ENCODE assay signal across 23 cellular contexts in genomic region chr9:99973455-99973854, GRCh38.
"Had no signal": no experiment of that assay in that cellular context is flagged by ENCODE, and none has a peak within 500 bp of the region (broad histone marks: within the 10 kb centered on the region; RNA-seq: fewer than 3 reads in every experiment).

No MANE protein-coding gene starts in this region.

- H3K9me3 ChIP-seq: left ventricle myocardium inferior, ovary, spleen, tibial nerve, uterus had no signal

- H3K36me3 Mint-ChIP-seq: natural killer cell treated with Interleukin-12 subunit alpha and Interleukin-12 subunit beta and Interleukin-15 and Interleukin-18, amount 100 ng/mL, for 72 hours had no signal

- H3K27ac Mint-ChIP-seq: mesothelial cell of epicardium; natural killer cell treated with Interleukin-12 subunit alpha and Interleukin-12 subunit beta and Interleukin-15 and Interleukin-18, amount 100 ng/mL, for 72 hours; progenitor cell of endocrine pancreas; stimulated activated naive CD8-positive, alpha-beta T cell treated with anti-CD3 and anti-CD28 coated beads, Interleukin-15, amount 100 ng/mL, for 72 hours; type B pancreatic cell had no signal

- FAIRE-seq: small intestine had no signal

- ATAC-seq: naive thymus-derived CD4-positive, alpha-beta T cell; natural killer cell treated with Interleukin-12 subunit alpha and Interleukin-12 subunit beta and Interleukin-15 and Interleukin-18, amount 100 ng/mL, for 72 hours; right cardiac atrium; sciatic nerve; stimulated activated memory B cell treated with anti-CD40 and anti-IgM and Interleukin-4, amounts not matched to agents 10 μg/mL and 1 μg/mL and 100 μg/mL, for 72 hours; stimulated activated naive CD8-positive, alpha-beta T cell treated with anti-CD3 and anti-CD28 coated beads, Interleukin-15, amount 100 ng/mL, for 72 hours had no signal

- H3K4me1 ChIP-seq: left ventricle myocardium inferior, spleen, tibial nerve, uterus had no signal

- H3K27me3 ChIP-seq: ovary, spleen, tibial nerve, uterus had no signal

- H3K9me3 Mint-ChIP-seq: mesothelial cell of epicardium; naive thymus-derived CD4-positive, alpha-beta T cell; natural killer cell treated with Interleukin-12 subunit alpha and Interleukin-12 subunit beta and Interleukin-15 and Interleukin-18, amount 100 ng/mL, for 72 hours; stimulated activated memory B cell treated with anti-CD40 and anti-IgM and Interleukin-4, amounts not matched to agents 10 μg/mL and 1 μg/mL and 100 μg/mL, for 72 hours; stimulated activated naive CD8-positive, alpha-beta T cell treated with anti-CD3 and anti-CD28 coated beads, Interleukin-15, amount 100 ng/mL, for 72 hours; type B pancreatic cell had no signal

- H3K27me3 Mint-ChIP-seq: naive thymus-derived CD4-positive, alpha-beta T cell; natural killer cell treated with Interleukin-12 subunit alpha and Interleukin-12 subunit beta and Interleukin-15 and Interleukin-18, amount 100 ng/mL, for 72 hours; progenitor cell of endocrine pancreas; stimulated activated memory B cell treated with anti-CD40 and anti-IgM and Interleukin-4, amounts not matched to agents 10 μg/mL and 1 μg/mL and 100 μg/mL, for 72 hours; stimulated activated naive CD8-positive, alpha-beta T cell treated with anti-CD3 and anti-CD28 coated beads, Interleukin-15, amount 100 ng/mL, for 72 hours; type B pancreatic cell had no signal

- H3K4me3 ChIP-seq: left ventricle myocardium inferior, lung, ovary, spleen, tibial nerve, uterus had no signal

- DNase-seq: islet precursor cell; left ventricle myocardium inferior; mesendoderm; naive thymus-derived CD4-positive, alpha-beta T cell; ovary; retina; right cardiac atrium; small intestine; spleen; stimulated activated CD4-positive, alpha-beta T cell treated with anti-CD3 and anti-CD28 coated beads, Interleukin-4, amount 100 ng/mL, for 4 hours; stimulated activated CD8-positive, alpha-beta memory T cell treated with anti-CD3 and anti-CD28 coated beads, Interleukin-4, amount 100 ng/mL, for 48 hours; stimulated activated naive CD4-positive, alpha-beta T cell treated with Interleukin-2 at 50 U/mL for 16 hours; stimulated activated naive CD8-positive, alpha-beta T cell treated with anti-CD3 and anti-CD28 coated beads, Interleukin-15, amount 100 ng/mL, for 72 hours; substantia nigra; uterus had no signal

- H3K27ac ChIP-seq: left ventricle myocardium inferior, ovary, spleen, tibial nerve, uterus had no signal

- H3K4me3 Mint-ChIP-seq: mesothelial cell of epicardium; naive thymus-derived CD4-positive, alpha-beta T cell; natural killer cell treated with Interleukin-12 subunit alpha and Interleukin-12 subunit beta and Interleukin-15 and Interleukin-18, amount 100 ng/mL, for 72 hours; stimulated activated memory B cell treated with anti-CD40 and anti-IgM and Interleukin-4, amounts not matched to agents 10 μg/mL and 1 μg/mL and 100 μg/mL, for 72 hours; stimulated activated naive CD8-positive, alpha-beta T cell treated with anti-CD3 and anti-CD28 coated beads, Interleukin-15, amount 100 ng/mL, for 72 hours; type B pancreatic cell had no signal

- H3K36me3 ChIP-seq: ovary, uterus had no signal

- H3K4me1 Mint-ChIP-seq: mesothelial cell of epicardium; naive thymus-derived CD4-positive, alpha-beta T cell; stimulated activated memory B cell treated with anti-CD40 and anti-IgM and Interleukin-4, amounts not matched to agents 10 μg/mL and 1 μg/mL and 100 μg/mL, for 72 hours; stimulated activated naive CD8-positive, alpha-beta T cell treated with anti-CD3 and anti-CD28 coated beads, Interleukin-15, amount 100 ng/mL, for 72 hours had no signal
